Comparison of ENCODE assay signal across 17 cellular contexts in the genomic region with DNA sequence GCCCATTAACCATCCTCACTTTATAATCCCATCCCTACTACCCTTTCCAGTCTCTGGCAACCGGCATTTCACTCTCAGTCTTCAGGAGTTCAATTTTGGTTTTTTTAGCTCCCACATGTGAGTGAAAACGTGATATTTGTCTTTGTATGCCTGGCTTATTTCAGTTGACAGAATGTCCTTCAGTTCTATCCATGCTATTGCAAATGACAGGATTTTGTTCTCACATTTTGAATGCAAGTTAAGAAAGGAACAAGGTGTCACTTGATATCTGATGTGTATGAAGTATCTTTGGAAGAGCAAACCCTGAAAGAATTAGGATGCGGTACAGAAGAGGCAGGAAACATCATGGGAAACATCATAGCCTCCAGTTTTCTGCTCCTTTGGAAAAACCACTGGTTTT.
A peak's percentile ranks its signal among the peaks of the same experiment; 100 is the strongest.
DNase-seq lines count a peak whose midpoint lies in the region; ATAC-seq and TF ChIP-seq lines count a peak whose summit lies in the region.
"Had no signal": no experiment of that assay in that cellular context is flagged by ENCODE, and none has a peak within 500 bp of the region (broad histone marks: within the 10 kb centered on the region; RNA-seq: fewer than 3 reads in every experiment).

No MANE protein-coding gene starts in this region.

- intact Hi-C loops in activated CD4-positive, alpha-beta T cell treated with anti-CD3 and anti-CD28 coated beads, Interleukin-2, amount 10 ng/mL, durations not matched to agents 24 days and 14 days (cut with micrococcal nuclease) = no loop called here
- intact Hi-C loops in heart left ventricle (cut with DNase I) = loop anchor here in 2 of 10 donors (10.0 kb wide), 1 partner anchor 79 kb away; no protein-coding TSS in a partner anchor
- intact Hi-C loops in lower lobe of right lung (cut with DNase I) = no loop called here
- intact Hi-C loops in upper lobe of right lung (cut with DNase I) = no loop called here

- WGBS in heart left ventricle, 4 donors = 44 to 59% (median 56%) methylated on average over 3 of the region's 3 CpGs
- 88 to 90% methylated on average over 3 of the region's 3 CpGs for WGBS in GM23248 (ENCODE audit: low coverage in 1 of 2, low lambda C conversion rate in 2 of 2, missing lambda C conversion rate in 2 of 2), 2 experiments

- H3K4me2 ChIP-seq in GM23248 (ENCODE audit: unreplicated experiment) (no peak overlapping the region), GM23338 (no peak overlapping the region)
- H3K4me2 ChIP-seq: PC-9 had no signal

- H3F3A ChIP-seq in GM23248 (ENCODE audit: insufficient read depth) = peaks cover 4% of the 10 kb centered on the region; the same call in 1 of the 2 replicates
- no peaks in the 10 kb centered on the region for H3F3A ChIP-seq in GM23338 (replicated peaks; ENCODE audit: low read depth)

- H3K9me3 Mint-ChIP-seq in activated CD4-positive, alpha-beta T cell treated with anti-CD3 and anti-CD28 coated beads, Interleukin-2, amount 10 ng/mL, durations not matched to agents 24 days and 14 days = no peaks in the 10 kb centered on the region
- no peaks in the 10 kb centered on the region for H3K9me3 Mint-ChIP-seq in GM23338
- H3K9me3 Mint-ChIP-seq: CD4-positive, alpha-beta T cell had no signal

- H3K27me3 ChIP-seq in heart left ventricle (no peaks in the 10 kb centered on the region), lower lobe of right lung (ENCODE audit: low read depth) (no peaks in the 10 kb centered on the region), upper lobe of right lung (no peaks in the 10 kb centered on the region), GM23248 (replicated peaks; ENCODE audit: insufficient read depth) (no peaks in the 10 kb centered on the region), GM23338 (ENCODE audit: insufficient read depth) (no peaks in the 10 kb centered on the region)
- H3K27me3 ChIP-seq: BE2C had no signal

- H3K4me3 ChIP-seq in heart left ventricle (no peak overlapping the region), lower lobe of right lung (no peak overlapping the region), upper lobe of right lung (no peak overlapping the region), GM23248 (no peak overlapping the region), GM23338 (no peak overlapping the region)
- H3K4me3 ChIP-seq: PC-9 had no signal

- H3K4me1 ChIP-seq in heart left ventricle = peaks cover 0 to 49% (median 23%) of the 10 kb centered on the region in 12 donors
- peaks cover 54% of the 10 kb centered on the region for H3K4me1 ChIP-seq in lower lobe of right lung
- H3K4me1 ChIP-seq in upper lobe of right lung = peaks cover 20% of the 10 kb centered on the region
- H3K4me1 ChIP-seq in GM23248 (ENCODE audit: insufficient read depth) = no peaks in the 10 kb centered on the region
- H3K4me1 ChIP-seq in GM23338 (ENCODE audit: insufficient read depth) = 0 out of 2 replicates have a peak, but pooled peaks cover 5% of the 10 kb centered on the region
- H3K4me1 ChIP-seq: BE2C had no signal

- H2AFZ ChIP-seq in GM23248 = no peak overlapping the region
- no peak overlapping the region for H2AFZ ChIP-seq in GM23338
- H2AFZ ChIP-seq: PC-9 had no signal

- no peaks in the 10 kb centered on the region for H3K36me3 Mint-ChIP-seq in activated CD4-positive, alpha-beta T cell treated with anti-CD3 and anti-CD28 coated beads, Interleukin-2, amount 10 ng/mL, durations not matched to agents 24 days and 14 days (ENCODE audit: low read depth)
- H3K36me3 Mint-ChIP-seq in GM23338 (ENCODE audit: low read depth) = no peaks in the 10 kb centered on the region

- H3K4me1 Mint-ChIP-seq in activated CD4-positive, alpha-beta T cell treated with anti-CD3 and anti-CD28 coated beads, Interleukin-2, amount 10 ng/mL, durations not matched to agents 24 days and 14 days = no peaks in the 10 kb centered on the region
- peaks cover 10% of the 10 kb centered on the region for H3K4me1 Mint-ChIP-seq in GM23338

- H3K9ac ChIP-seq in GM23248 = no peak overlapping the region

- H3K79me2 ChIP-seq in GM23248 (ENCODE audit: insufficient read depth) (peaks cover 3% of the 10 kb centered on the region; the same call in 1 of the 2 replicates), GM23338 (replicated peaks; ENCODE audit: insufficient read depth) (no peaks in the 10 kb centered on the region)

- H3K27ac ChIP-seq in heart left ventricle = peak overlapping the region in 11 of 12 donors; percentile 33 to 85 (median 74)
- H3K27ac ChIP-seq in lower lobe of right lung = peak overlapping the region; percentile 83
- H3K27ac ChIP-seq in upper lobe of right lung = peak overlapping the region; percentile 5
- H3K27ac ChIP-seq in GM23248 = no peak overlapping the region
- H3K27ac ChIP-seq in GM23338 (ENCODE audit: low read depth) = no peak overlapping the region
- H3K27ac ChIP-seq: 22Rv1, PC-9 had no signal

- TF ChIP-seq CTCF in heart left ventricle (IDR thresholded peaks at IDR 0.05) = no peak
- no peak for TF ChIP-seq CTCF in lower lobe of right lung (IDR thresholded peaks at IDR 0.05)
- no peak for TF ChIP-seq CTCF in upper lobe of right lung (IDR thresholded peaks at IDR 0.05)
- TF ChIP-seq CTCF in GM23338 (conservative IDR thresholded peaks at IDR 0.05; ENCODE audit: low read depth in 2 of 2) = no peak

- H4K20me1 ChIP-seq in GM23248 (ENCODE audit: insufficient read depth) = no peaks in the 10 kb centered on the region
- H4K20me1 ChIP-seq in GM23338 (replicated peaks; ENCODE audit: insufficient read depth) = no peaks in the 10 kb centered on the region

- H3K9me3 ChIP-seq in heart left ventricle (peaks cover 0 to 4% (median 0%) of the 10 kb centered on the region in 12 donors), lower lobe of right lung (no peaks in the 10 kb centered on the region), upper lobe of right lung (no peaks in the 10 kb centered on the region), GM23248 (ENCODE audit: low read depth) (no peaks in the 10 kb centered on the region)
- H3K9me3 ChIP-seq: BE2C had no signal

- H3K9me2 ChIP-seq in GM23248 (ENCODE audit: insufficient read depth) = no peaks in the 10 kb centered on the region
- no peaks in the 10 kb centered on the region for H3K9me2 ChIP-seq in GM23338 (ENCODE audit: insufficient read depth)

- H3K27ac Mint-ChIP-seq in activated CD4-positive, alpha-beta T cell treated with anti-CD3 and anti-CD28 coated beads, Interleukin-2, amount 10 ng/mL, durations not matched to agents 24 days and 14 days = no peak overlapping the region
- H3K27ac Mint-ChIP-seq in GM23338 = no peak overlapping the region
- H3K27ac Mint-ChIP-seq: CD4-positive, alpha-beta T cell had no signal

- ATAC-seq in heart left ventricle = peak; percentile 46 to 72 (median 62)
- no peak for ATAC-seq in lower lobe of right lung
- ATAC-seq in upper lobe of right lung = no peak
- ATAC-seq in GM18511 (IDR thresholded peaks at IDR 0.05; ENCODE audit: unreplicated experiment) = no peak
- no peak for ATAC-seq in GM23338

- DNase-seq in activated CD4-positive, alpha-beta T cell treated with anti-CD3 and anti-CD28 coated beads, Interleukin-2, amount 10 ng/mL, durations not matched to agents 24 days and 14 days = peak; percentile 15
- no peak for DNase-seq in activated CD4-positive, alpha-beta T cell treated with anti-CD3 and anti-CD28 coated beads, Interleukin-2, amount 50 U/mL, for 4 hours
- DNase-seq in heart left ventricle (no peak), lower lobe of right lung (no peak), upper lobe of right lung (no peak), GM23248 (no peak), GM23338 (ENCODE audit: low spot score) (no peak)
- DNase-seq: BE2C; CD4-positive, alpha-beta T cell; DMS53; H9; NCI-H187; NCI-H446; NCI-H69; PC-9 had no signal

- no peaks in the 10 kb centered on the region for H3K36me3 ChIP-seq in heart left ventricle
- H3K36me3 ChIP-seq in lower lobe of right lung = no peaks in the 10 kb centered on the region
- H3K36me3 ChIP-seq in upper lobe of right lung = no peaks in the 10 kb centered on the region
- H3K36me3 ChIP-seq in GM23248 (ENCODE audit: low read depth) = 0 out of 2 replicates have a peak, but pooled peaks cover 7% of the 10 kb centered on the region
- H3K36me3 ChIP-seq in GM23338 (ENCODE audit: insufficient read depth) = no peaks in the 10 kb centered on the region
- H3K36me3 ChIP-seq: BE2C had no signal

- in situ Hi-C loops in GM23248 (cut with MboI) = no loop called here

- H3K4me3 Mint-ChIP-seq in activated CD4-positive, alpha-beta T cell treated with anti-CD3 and anti-CD28 coated beads, Interleukin-2, amount 10 ng/mL, durations not matched to agents 24 days and 14 days = no peak overlapping the region
- H3K4me3 Mint-ChIP-seq in GM23338 = no peak overlapping the region; the same call in 2 of the 3 replicates
- H3K4me3 Mint-ChIP-seq: CD4-positive, alpha-beta T cell; H9 had no signal

- no peak for TF ChIP-seq POLR2A in heart left ventricle (IDR thresholded peaks at IDR 0.05)

- peaks cover 6% of the 10 kb centered on the region for H3K27me3 Mint-ChIP-seq in activated CD4-positive, alpha-beta T cell treated with anti-CD3 and anti-CD28 coated beads, Interleukin-2, amount 10 ng/mL, durations not matched to agents 24 days and 14 days
- peaks cover 5% of the 10 kb centered on the region for H3K27me3 Mint-ChIP-seq in GM23338 (ENCODE audit: insufficient read depth, low read depth, poor library complexity)

TF ChIP-seq in GM23338, 12 proteins besides CTCF, POLR2A, EP300 and RAD21 (continues in another document):
- TF ChIP-seq, protein P1, sequence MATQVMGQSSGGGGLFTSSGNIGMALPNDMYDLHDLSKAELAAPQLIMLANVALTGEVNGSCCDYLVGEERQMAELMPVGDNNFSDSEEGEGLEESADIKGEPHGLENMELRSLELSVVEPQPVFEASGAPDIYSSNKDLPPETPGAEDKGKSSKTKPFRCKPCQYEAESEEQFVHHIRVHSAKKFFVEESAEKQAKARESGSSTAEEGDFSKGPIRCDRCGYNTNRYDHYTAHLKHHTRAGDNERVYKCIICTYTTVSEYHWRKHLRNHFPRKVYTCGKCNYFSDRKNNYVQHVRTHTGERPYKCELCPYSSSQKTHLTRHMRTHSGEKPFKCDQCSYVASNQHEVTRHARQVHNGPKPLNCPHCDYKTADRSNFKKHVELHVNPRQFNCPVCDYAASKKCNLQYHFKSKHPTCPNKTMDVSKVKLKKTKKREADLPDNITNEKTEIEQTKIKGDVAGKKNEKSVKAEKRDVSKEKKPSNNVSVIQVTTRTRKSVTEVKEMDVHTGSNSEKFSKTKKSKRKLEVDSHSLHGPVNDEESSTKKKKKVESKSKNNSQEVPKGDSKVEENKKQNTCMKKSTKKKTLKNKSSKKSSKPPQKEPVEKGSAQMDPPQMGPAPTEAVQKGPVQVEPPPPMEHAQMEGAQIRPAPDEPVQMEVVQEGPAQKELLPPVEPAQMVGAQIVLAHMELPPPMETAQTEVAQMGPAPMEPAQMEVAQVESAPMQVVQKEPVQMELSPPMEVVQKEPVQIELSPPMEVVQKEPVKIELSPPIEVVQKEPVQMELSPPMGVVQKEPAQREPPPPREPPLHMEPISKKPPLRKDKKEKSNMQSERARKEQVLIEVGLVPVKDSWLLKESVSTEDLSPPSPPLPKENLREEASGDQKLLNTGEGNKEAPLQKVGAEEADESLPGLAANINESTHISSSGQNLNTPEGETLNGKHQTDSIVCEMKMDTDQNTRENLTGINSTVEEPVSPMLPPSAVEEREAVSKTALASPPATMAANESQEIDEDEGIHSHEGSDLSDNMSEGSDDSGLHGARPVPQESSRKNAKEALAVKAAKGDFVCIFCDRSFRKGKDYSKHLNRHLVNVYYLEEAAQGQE (IDR thresholded peaks at IDR 0.05; ENCODE audit: unreplicated experiment) = no peak

Comparison
In these comparisons a context has a peak if more than half of its experiments do, and no peak if none do; other contexts are left out.
1. ATAC-seq: peak in heart left ventricle (4 of 4); none in lower lobe of right lung (0 of 2), upper lobe of right lung (single experiment), GM18511 (single experiment) and GM23338 (single experiment).
2. H3K27ac ChIP-seq: peak in heart left ventricle (11 of 12), lower lobe of right lung (single experiment) and upper lobe of right lung (single experiment); none in GM23248 (single experiment) and GM23338 (single experiment).